In genomic region chr9:136713555-136713949, GRCh38 we compare ENCODE assay signal across 8 cellular contexts. TPM values are rescaled to one million over a fixed set of nuclear protein-coding genes. Genes with fewer than 3 reads are reported as not detected.
DNase-seq lines count a peak whose midpoint lies in the region; ATAC-seq and TF ChIP-seq lines count a peak whose summit lies in the region.

No MANE protein-coding gene starts in this region.

- H3K9me3 Mint-ChIP-seq in WTC11 = no peaks in the 10 kb centered on the region

- POLR2A ChIA-PET in WTC11 (lab: Charles Lee) = interaction anchor here (0.5 to 1.0 kb wide), 3 partner anchors 10 to 62 kb away, joined by 3 to 4 read pairs (median 3); no protein-coding TSS in a partner anchor

- no peak overlapping the region for H3K27ac ChIP-seq in suprapubic skin

- peak overlapping the region; percentile 55 for H3K4me3 ChIP-seq in kidney epithelial cell (ENCODE audit: low read depth, low read length)
- peak overlapping the region; percentile 53 for H3K4me3 ChIP-seq in suprapubic skin

- H3K9me3 ChIP-seq in suprapubic skin = no peaks in the 10 kb centered on the region

- peaks cover 15% of the 10 kb centered on the region for H3K27me3 ChIP-seq in kidney epithelial cell (ENCODE audit: control insufficient read depth, insufficient read depth, low read length)
- peaks cover 26% of the 10 kb centered on the region for H3K27me3 ChIP-seq in suprapubic skin

- TF ChIP-seq CTCF in WTC11 (IDR thresholded peaks at IDR 0.05) (no peak), kidney epithelial cell (IDR thresholded peaks at IDR 0.05; ENCODE audit: insufficient read depth, low read length, poor library complexity, severe bottlenecking) (no peak), suprapubic skin (IDR thresholded peaks at IDR 0.05) (no peak)

- H3K27ac Mint-ChIP-seq in WTC11 = no peak overlapping the region

- TF ChIP-seq EP300 in suprapubic skin (IDR thresholded peaks at IDR 0.05) = no peak

- DNase-seq in NCI-H2227 (lab: John Stamatoyannopoulos, UW; ENCODE audit: unreplicated experiment) (peak; percentile 24), NCI-H2227 treated with DMSO at 0.1 percent for 48 hours (lab: John Stamatoyannopoulos, UW) (no peak), WTC11 (ENCODE audit: low spot score) (no peak), kidney epithelial cell (ENCODE audit: low read depth) (no peak), suprapubic skin (ENCODE audit: low spot score in 2 of 2) (no peak), DMS153 treated with DMSO at 0.1 percent for 48 hours (lab: John Stamatoyannopoulos, UW; ENCODE audit: unreplicated experiment) (no peak), SIG-M5 treated with dmso at 0.1 percent for 504 hours (lab: John Stamatoyannopoulos, UW; ENCODE audit: unreplicated experiment) (no peak), inferior parietal cortex (ENCODE audit: extremely low spot score) (no peak)

- no peaks in the 10 kb centered on the region for H3K36me3 Mint-ChIP-seq in WTC11

- peaks cover 15% of the 10 kb centered on the region for H3K27me3 Mint-ChIP-seq in WTC11 (ENCODE audit: low read depth)

- H3K4me1 ChIP-seq in suprapubic skin = peaks cover 25% of the 10 kb centered on the region

- CTCF ChIA-PET in WTC11 (lab: Charles Lee) = interaction anchor here (0.7 to 2.2 kb wide), 9 partner anchors 9 to 228 kb away, joined by 3 to 12 read pairs (median 4); partner anchors contain the start of gene LCN8

- no peak for ATAC-seq in WTC11

- H3K36me3 ChIP-seq in kidney epithelial cell (ENCODE audit: control insufficient read depth, insufficient read depth, low read length) (no peaks in the 10 kb centered on the region), suprapubic skin (no peaks in the 10 kb centered on the region)

- peak overlapping the region; percentile 69 for H3K4me3 Mint-ChIP-seq in WTC11

- WGBS in suprapubic skin = 80% methylated on average over 1 of the region's 8 CpGs

- H3K4me1 Mint-ChIP-seq in WTC11 = peaks cover 4% of the 10 kb centered on the region

- TF ChIP-seq POLR2A in suprapubic skin (IDR thresholded peaks at IDR 0.05) = no peak

TF ChIP-seq in WTC11, 78 proteins besides CTCF, POLR2A, EP300 and RAD21:
- TF ChIP-seq MAX (CRISPR knock-in tag; IDR thresholded peaks at IDR 0.05) (0 out of 2 replicates have a peak, but pooled peaks have one; percentile 10), ETV6 (CRISPR knock-in tag; IDR thresholded peaks at IDR 0.05) (0 out of 2 replicates have a peak, but pooled peaks have one; percentile 31), FOXP1 (CRISPR knock-in tag; IDR thresholded peaks at IDR 0.05; ENCODE audit: borderline replicate concordance) (0 out of 2 replicates have a peak, but pooled peaks have one; percentile 44), GTF2I (CRISPR knock-in tag; conservative IDR thresholded peaks at IDR 0.05) (no peak)

RNA-seq across cellular contexts. Expression of gene DIPK1B, which starts 1.2 kb away (rescaled TPM):
- 45.4 to 49.8 TPM (median 48.9 TPM) in 3 replicates for total RNA-seq in WTC11 (2021)
- 17.1 and 27.0 TPM in 2 replicates for total RNA-seq in kidney epithelial cell
- total RNA-seq in suprapubic skin = 10 to 100 TPM in 1 of 4 donors, 1 to 10 TPM in 3; 3.8 to 13.1 (median 6.3) TPM

RNA-seq across cellular contexts. Expression of gene AGPAT2, which starts 26.3 kb away (rescaled TPM):
- total RNA-seq in WTC11 (2021) (40.2 to 42.2 TPM (median 41.2 TPM) in 3 replicates), kidney epithelial cell (72.9 and 81.2 TPM in 2 replicates), suprapubic skin (10 to 100 TPM; 43.5 to 73.2 (median 63.5) TPM)

RNA-seq across cellular contexts. Expression of gene LCN10, which starts 29.2 kb away (rescaled TPM):
- total RNA-seq in WTC11 (2021) (2.4 to 3.7 TPM (median 3.3 TPM) in 3 replicates), kidney epithelial cell (0.21 TPM in 1 of 2 replicates, not detected in the other), suprapubic skin (1 to 10 TPM in 2 of 4 donors, under 1 TPM in 1, not detected in 1; 0.32 to 3.5 (median 2.8) TPM)

RNA-seq across cellular contexts. Expression of gene LCN6, which starts 34.8 kb away (rescaled TPM):
- not detected in 3 replicates for total RNA-seq in WTC11 (2021)
- total RNA-seq in kidney epithelial cell = not detected in 2 replicates
- total RNA-seq in suprapubic skin = 1 to 10 TPM; 4.0 to 8.3 (median 5.9) TPM

RNA-seq across cellular contexts. Expression of gene LCN8, which starts 44.5 kb away (rescaled TPM):
- total RNA-seq in WTC11 (2021) (0.21 TPM in 1 of 3 replicates, not detected in the others), kidney epithelial cell (not detected in 2 replicates), suprapubic skin (not detected)
